Comparison of ENCODE assay signal across 9 cellular contexts in genomic region chr1:202145325-202146140, GRCh38. TPM values are rescaled to one million over a fixed set of nuclear protein-coding genes. Genes with fewer than 3 reads are reported as not detected.
A peak's percentile ranks its signal among the peaks of the same experiment; 100 is the strongest.
DNase-seq lines count a peak whose midpoint lies in the region; ATAC-seq, FAIRE-seq and TF ChIP-seq lines count a peak whose summit lies in the region.
"Had no signal": no experiment of that assay in that cellular context is flagged by ENCODE, and none has a peak within 500 bp of the region (broad histone marks: within the 10 kb centered on the region; RNA-seq: fewer than 3 reads in every experiment).

No MANE protein-coding gene starts in this region.

- H3K9ac ChIP-seq in BLaER1 (peak overlapping the region; percentile 95), keratinocyte (ENCODE audit: control insufficient read depth, extremely low read depth, insufficient read depth, low read length) (peak overlapping the region; percentile 78)

- no peaks in the 10 kb centered on the region for H3K27me3 Mint-ChIP-seq in activated naive CD4-positive, alpha-beta T cell treated with anti-CD3 and anti-CD28 coated beads, Interleukin-2, amount 50 U/mL, for 24 hours

- H3K4me3 Mint-ChIP-seq in activated naive CD4-positive, alpha-beta T cell treated with anti-CD3 and anti-CD28 coated beads, Interleukin-2, amount 50 U/mL, for 24 hours, result peak overlapping the region; percentile 86

- H3K79me2 ChIP-seq in keratinocyte (ENCODE audit: control insufficient read depth, insufficient read depth, low read length), result peaks cover 37% of the 10 kb centered on the region

- peak overlapping the region; percentile 68 for H2AFZ ChIP-seq in keratinocyte (ENCODE audit: control insufficient read depth, low read length)

- peaks cover 30% of the 10 kb centered on the region for H3K4me1 Mint-ChIP-seq in activated naive CD4-positive, alpha-beta T cell treated with anti-CD3 and anti-CD28 coated beads, Interleukin-2, amount 50 U/mL, for 24 hours

- no peaks in the 10 kb centered on the region for H3K9me3 ChIP-seq in BLaER1
- H3K9me3 ChIP-seq in KOPT-K1 (ENCODE audit: insufficient read depth, low read length, poor library complexity, severe bottlenecking), result no peaks in the 10 kb centered on the region
- H3K9me3 ChIP-seq in keratinocyte (ENCODE audit: control insufficient read depth, low read depth, low read length), result no peaks in the 10 kb centered on the region
- no peaks in the 10 kb centered on the region for H3K9me3 ChIP-seq in thoracic aorta

- ATAC-seq in thoracic aorta (ENCODE audit: insufficient number of reproducible peaks, low FRiP score, low read depth), result no peak
- ATAC-seq in left lobe of liver, result no peak
- ATAC-seq in HG02610 (IDR thresholded peaks at IDR 0.05; ENCODE audit: unreplicated experiment), result no peak
- no peak for ATAC-seq in GM21717 (IDR thresholded peaks at IDR 0.05; ENCODE audit: unreplicated experiment)

- H3K36me3 ChIP-seq in BLaER1 (peaks cover 57% of the 10 kb centered on the region), KOPT-K1 (ENCODE audit: insufficient read depth, low read length) (peaks cover 50% of the 10 kb centered on the region), keratinocyte (ENCODE audit: control insufficient read depth in 2 of 2, extremely low read depth in 1 of 2, insufficient read depth in 2 of 2, low read length in 2 of 2) (peaks cover 0 to 2% of the 10 kb centered on the region in 2 experiments), thoracic aorta (no peaks in the 10 kb centered on the region)

- H3K9me1 ChIP-seq in keratinocyte (ENCODE audit: control insufficient read depth, extremely low read depth, insufficient read depth, low read length), result no peaks in the 10 kb centered on the region

- peaks cover 35% of the 10 kb centered on the region for H3K4me1 ChIP-seq in BLaER1
- H3K4me1 ChIP-seq in keratinocyte (ENCODE audit: control insufficient read depth, extremely low read depth, insufficient read depth, low read length), result peaks cover 14% of the 10 kb centered on the region
- H3K4me1 ChIP-seq in thoracic aorta (ENCODE audit: control insufficient read depth in 1 of 2, low read depth in 2 of 2), result peaks cover 6 to 36% of the 10 kb centered on the region in 2 donors

- H4K20me1 ChIP-seq in BLaER1, result peaks cover 45% of the 10 kb centered on the region
- H4K20me1 ChIP-seq in keratinocyte (ENCODE audit: control insufficient read depth, extremely low read depth, insufficient read depth, low read length), result peaks cover 5% of the 10 kb centered on the region

- peak overlapping the region; percentile 67 for H3K27ac Mint-ChIP-seq in activated naive CD4-positive, alpha-beta T cell treated with anti-CD3 and anti-CD28 coated beads, Interleukin-2, amount 50 U/mL, for 24 hours

- H3K27me3 ChIP-seq in BLaER1, result no peaks in the 10 kb centered on the region
- H3K27me3 ChIP-seq in keratinocyte (ENCODE audit: control insufficient read depth, extremely low read depth, insufficient read depth, low read length), result no peaks in the 10 kb centered on the region
- no peaks in the 10 kb centered on the region for H3K27me3 ChIP-seq in thoracic aorta (replicated peaks; ENCODE audit: insufficient read depth)

- TF ChIP-seq CTCF in keratinocyte (optimal IDR thresholded peaks at IDR 0.05 in 1 of 3, IDR thresholded peaks at IDR 0.05 in 1 of 3, conservative IDR thresholded peaks at IDR 0.05 in 1 of 3; ENCODE audit: extremely low read depth in 1 of 3, insufficient read depth in 2 of 3, low read length in 3 of 3) (no peak), thoracic aorta (IDR thresholded peaks at IDR 0.05) (no peak)

- H3K4me2 ChIP-seq in BLaER1 (peak overlapping the region; percentile 88), keratinocyte (ENCODE audit: control insufficient read depth, extremely low read depth, insufficient read depth, low read depth, low read length) (peak overlapping the region; percentile 72)

- dilution Hi-C loops in keratinocyte (cut with MboI; ENCODE audit: extremely low pct_ligation_motif_present, low sequenced_read_pairs), result no loop called here

- peak overlapping the region; percentile 89 for H3K4me3 ChIP-seq in BLaER1
- H3K4me3 ChIP-seq in keratinocyte (ENCODE audit: control insufficient read depth in 2 of 3, extremely low read depth in 1 of 3, insufficient read depth in 2 of 3, low read depth in 1 of 3, low read length in 3 of 3), result peak overlapping the region; percentile 52 to 98 (median 53)
- H3K4me3 ChIP-seq in thoracic aorta, result peak overlapping the region; percentile 93

- no peak for FAIRE-seq in keratinocyte (lab: Jason Lieb, UNC)
- FAIRE-seq: islet of Langerhans had no signal

- peaks cover 3% of the 10 kb centered on the region for H3K36me3 Mint-ChIP-seq in activated naive CD4-positive, alpha-beta T cell treated with anti-CD3 and anti-CD28 coated beads, Interleukin-2, amount 50 U/mL, for 24 hours

- H3K9me3 Mint-ChIP-seq in activated naive CD4-positive, alpha-beta T cell treated with anti-CD3 and anti-CD28 coated beads, Interleukin-2, amount 50 U/mL, for 24 hours, result no peaks in the 10 kb centered on the region

- H3K27ac ChIP-seq in BLaER1, result peak overlapping the region; percentile 92; the same call in 1 of the 2 replicates
- peak overlapping the region; percentile 82 for H3K27ac ChIP-seq in KOPT-K1 (ENCODE audit: low read depth, low read length, poor library complexity, severe bottlenecking)
- H3K27ac ChIP-seq in keratinocyte (ENCODE audit: control insufficient read depth, insufficient read depth, low read length), result no peak overlapping the region
- peak overlapping the region; percentile 85 to 86 for H3K27ac ChIP-seq in thoracic aorta

- DNase-seq in keratinocyte (ENCODE audit: low read depth, low spot score) (no peak), thoracic aorta (ENCODE audit: low spot score) (no peak), left lobe of liver (ENCODE audit: low spot score) (no peak)

RNA-seq across cellular contexts. Expression of gene ARL8A, which starts 1.0 kb away (rescaled TPM):
- 48.4 to 64.0 TPM (median 58.6 TPM) in 3 replicates for polyA plus RNA-seq in keratinocyte
- polyA plus RNA-seq in keratinocyte (2011; ENCODE audit: low read depth), result 19.2 TPM
- polyA plus RNA-seq in keratinocyte (2011; cell fraction: cytosol; rRNA removed), result 44.6 and 49.6 TPM in 2 replicates
- 41.2 and 45.1 TPM in 2 replicates for polyA plus RNA-seq in keratinocyte (2011; cell fraction: nucleus; rRNA removed)
- polyA plus RNA-seq in keratinocyte (2012; ENCODE audit: low replicate concordance), result 43.5 and 73.8 TPM in 2 replicates
- polyA minus RNA-seq in keratinocyte, result 23.9 to 32.6 TPM (median 30.4 TPM) in 3 replicates
- 52.6 TPM for polyA minus RNA-seq in keratinocyte (2011; cell fraction: cytosol; rRNA and poly(A)+ RNA removed)
- polyA minus RNA-seq in keratinocyte (2011; cell fraction: nucleus; rRNA and poly(A)+ RNA removed), result 13.0 and 14.0 TPM in 2 replicates
- total RNA-seq in thoracic aorta (10 to 100 TPM; 36.3 to 41.0 TPM), left lobe of liver (34.6 TPM)

RNA-seq across cellular contexts. Expression of gene PTPN7, which starts 14.9 kb away (rescaled TPM):
- 0.06 to 0.10 TPM in 2 of 3 replicates, not detected in the other for polyA plus RNA-seq in keratinocyte
- polyA plus RNA-seq in keratinocyte (2011; ENCODE audit: low read depth), result not detected
- not detected in 2 replicates for polyA plus RNA-seq in keratinocyte (2011; cell fraction: cytosol; rRNA removed)
- polyA plus RNA-seq in keratinocyte (2011; cell fraction: nucleus; rRNA removed), result not detected in 2 replicates
- not detected in 2 replicates for polyA plus RNA-seq in keratinocyte (2012; ENCODE audit: low replicate concordance)
- polyA minus RNA-seq in keratinocyte, result not detected in 3 replicates
- polyA minus RNA-seq in keratinocyte (2011; cell fraction: cytosol; rRNA and poly(A)+ RNA removed), result not detected
- polyA minus RNA-seq in keratinocyte (2011; cell fraction: nucleus; rRNA and poly(A)+ RNA removed), result not detected in 2 replicates
- 1 to 10 TPM; 4.3 to 6.1 TPM for total RNA-seq in thoracic aorta
- 0.86 TPM for total RNA-seq in left lobe of liver

RNA-seq across cellular contexts. Expression of gene GPR37L1, which starts 22.8 kb away (rescaled TPM):
- 0.01 TPM in 2 of 3 replicates, not detected in the other for polyA plus RNA-seq in keratinocyte
- not detected for polyA plus RNA-seq in keratinocyte (2011; ENCODE audit: low read depth)
- polyA plus RNA-seq in keratinocyte (2011; cell fraction: cytosol; rRNA removed), result not detected in 2 replicates
- polyA plus RNA-seq in keratinocyte (2011; cell fraction: nucleus; rRNA removed), result 0.04 TPM in 1 of 2 replicates, not detected in the other
- 0.05 and 0.06 TPM in 2 replicates for polyA plus RNA-seq in keratinocyte (2012; ENCODE audit: low replicate concordance)
- polyA minus RNA-seq in keratinocyte, result not detected in 3 replicates
- polyA minus RNA-seq in keratinocyte (2011; cell fraction: cytosol; rRNA and poly(A)+ RNA removed), result not detected
- not detected in 2 replicates for polyA minus RNA-seq in keratinocyte (2011; cell fraction: nucleus; rRNA and poly(A)+ RNA removed)
- not detected for total RNA-seq in thoracic aorta
- total RNA-seq in left lobe of liver, result not detected

RNA-seq across cellular contexts. Expression of gene LGR6, which starts 48.1 kb away (rescaled TPM):
- polyA plus RNA-seq in keratinocyte, result 0.39 to 1.5 TPM (median 0.42 TPM) in 3 replicates
- not detected for polyA plus RNA-seq in keratinocyte (2011; ENCODE audit: low read depth)
- polyA plus RNA-seq in keratinocyte (2011; cell fraction: cytosol; rRNA removed), result 0.38 and 0.39 TPM in 2 replicates
- polyA plus RNA-seq in keratinocyte (2011; cell fraction: nucleus; rRNA removed), result 2.4 and 3.1 TPM in 2 replicates
- 1.6 TPM in 1 of 2 replicates, not detected in the other for polyA plus RNA-seq in keratinocyte (2012; ENCODE audit: low replicate concordance)
- polyA minus RNA-seq in keratinocyte, result 0.30 to 2.5 TPM (median 1.1 TPM) in 3 replicates
- not detected for polyA minus RNA-seq in keratinocyte (2011; cell fraction: cytosol; rRNA and poly(A)+ RNA removed)
- 2.2 and 2.4 TPM in 2 replicates for polyA minus RNA-seq in keratinocyte (2011; cell fraction: nucleus; rRNA and poly(A)+ RNA removed)
- 10 to 100 TPM; 76.6 to 99.0 TPM for total RNA-seq in thoracic aorta
- total RNA-seq in left lobe of liver, result 1.4 TPM
